Comparison of ENCODE assay signal across 8 cellular contexts in genomic region chr14:21098134-21098891, GRCh38. TPM values are rescaled to one million over a fixed set of nuclear protein-coding genes. Genes with fewer than 3 reads are reported as not detected.
DNase-seq lines count a peak whose midpoint lies in the region; ATAC-seq and TF ChIP-seq lines count a peak whose summit lies in the region.

TSS of gene ZNF219 (minus strand) at chr14:21098655. CDS start at chr14:21093591, 5,064 bp downstream.

- H3K4me3 ChIP-seq in muscle layer of duodenum (ENCODE audit: low read depth in 1 of 2, low read length in 2 of 2) = peak within 1 kb of the TSS; percentile 65 to 67

- peak within 1 kb of the TSS; percentile 88 for H3K4me3 Mint-ChIP-seq in activated T-helper 2 cell treated with anti-CD3 and anti-CD28 coated beads, Interferon-gamma antibody, Interleukin-2, Interleukin-4, amounts not matched to agents 10 μg/mL and 5 μg/mL and 100 μg/mL, durations not matched to agents 14 hours and 24 hours and 36 hours (ENCODE audit: low read depth)
- H3K4me3 Mint-ChIP-seq in type B pancreatic cell = peak within 1 kb of the TSS; percentile 93

- H3K4me1 ChIP-seq in muscle layer of duodenum (ENCODE audit: control insufficient read depth in 1 of 2, insufficient read depth in 2 of 2, low read length in 2 of 2) = peaks cover 14 to 49% of the 10 kb centered on the region in 2 donors

- no peak for ATAC-seq in HG03520 (IDR thresholded peaks at IDR 0.05; ENCODE audit: unreplicated experiment)

- intact Hi-C loops in activated T-helper 2 cell treated with anti-CD3 and anti-CD28 coated beads, Interferon-gamma antibody, Interleukin-2, Interleukin-4, amounts not matched to agents 10 μg/mL and 5 μg/mL and 100 μg/mL, durations not matched to agents 14 hours and 24 hours and 36 hours (cut with micrococcal nuclease) = no loop called here

- no peaks in the 10 kb centered on the region for H3K27me3 ChIP-seq in muscle layer of duodenum (ENCODE audit: low read depth, low read length)

- peak; percentile 69 for DNase-seq in NCI-H345 (lab: John Stamatoyannopoulos, UW)
- no peak for DNase-seq in NCI-H345 treated with DMSO at 0.1 percent for 48 hours (lab: John Stamatoyannopoulos, UW; ENCODE audit: unreplicated experiment)
- DNase-seq in NCI-H2171 (lab: John Stamatoyannopoulos, UW) = peak; percentile 79
- no peak for DNase-seq in activated T-helper 2 cell treated with anti-CD3 and anti-CD28 coated beads, Interferon-gamma antibody, Interleukin-2, Interleukin-4, amounts not matched to agents 10 μg/mL and 5 μg/mL and 100 μg/mL, durations not matched to agents 14 hours and 24 hours and 36 hours (ENCODE audit: low spot score)
- DNase-seq in fibroblast of peridontal ligament (ENCODE audit: extremely low read depth) = peak; percentile 48
- no peak for DNase-seq in type B pancreatic cell (ENCODE audit: extremely low spot score, unreplicated experiment)

- peaks cover 14% of the 10 kb centered on the region for H3K27me3 Mint-ChIP-seq in activated T-helper 2 cell treated with anti-CD3 and anti-CD28 coated beads, Interferon-gamma antibody, Interleukin-2, Interleukin-4, amounts not matched to agents 10 μg/mL and 5 μg/mL and 100 μg/mL, durations not matched to agents 14 hours and 24 hours and 36 hours (ENCODE audit: low read depth)
- H3K27me3 Mint-ChIP-seq in type B pancreatic cell = no peaks in the 10 kb centered on the region

- peaks cover 0 to under 1% of the 10 kb centered on the region in 2 donors for H3K36me3 ChIP-seq in muscle layer of duodenum (ENCODE audit: control insufficient read depth in 1 of 2, insufficient read depth in 2 of 2, low read length in 2 of 2)

- H3K36me3 Mint-ChIP-seq in activated T-helper 2 cell treated with anti-CD3 and anti-CD28 coated beads, Interferon-gamma antibody, Interleukin-2, Interleukin-4, amounts not matched to agents 10 μg/mL and 5 μg/mL and 100 μg/mL, durations not matched to agents 14 hours and 24 hours and 36 hours (ENCODE audit: low read depth) = no peaks in the 10 kb centered on the region
- H3K36me3 Mint-ChIP-seq in type B pancreatic cell = no peaks in the 10 kb centered on the region

- H3K27ac ChIP-seq in muscle layer of duodenum (ENCODE audit: low read length) = peak within 1 kb of the TSS; percentile 78

- H3K27ac Mint-ChIP-seq in activated T-helper 2 cell treated with anti-CD3 and anti-CD28 coated beads, Interferon-gamma antibody, Interleukin-2, Interleukin-4, amounts not matched to agents 10 μg/mL and 5 μg/mL and 100 μg/mL, durations not matched to agents 14 hours and 24 hours and 36 hours = peak within 1 kb of the TSS; percentile 67
- H3K27ac Mint-ChIP-seq in type B pancreatic cell = peak within 1 kb of the TSS; percentile 95

- TF ChIP-seq CTCF in type B pancreatic cell (conservative IDR thresholded peaks at IDR 0.05) = peak; percentile 30

- no peaks in the 10 kb centered on the region for H3K9me3 Mint-ChIP-seq in activated T-helper 2 cell treated with anti-CD3 and anti-CD28 coated beads, Interferon-gamma antibody, Interleukin-2, Interleukin-4, amounts not matched to agents 10 μg/mL and 5 μg/mL and 100 μg/mL, durations not matched to agents 14 hours and 24 hours and 36 hours
- H3K9me3 Mint-ChIP-seq in type B pancreatic cell = no peaks in the 10 kb centered on the region

- no peaks in the 10 kb centered on the region for H3K9me3 ChIP-seq in muscle layer of duodenum (ENCODE audit: control insufficient read depth in 1 of 2, low read length in 2 of 2)

- H3K4me1 Mint-ChIP-seq in activated T-helper 2 cell treated with anti-CD3 and anti-CD28 coated beads, Interferon-gamma antibody, Interleukin-2, Interleukin-4, amounts not matched to agents 10 μg/mL and 5 μg/mL and 100 μg/mL, durations not matched to agents 14 hours and 24 hours and 36 hours (ENCODE audit: low read depth) = peaks cover 36% of the 10 kb centered on the region
- peaks cover 60% of the 10 kb centered on the region for H3K4me1 Mint-ChIP-seq in type B pancreatic cell (ENCODE audit: unreplicated experiment)

RNA-seq across cellular contexts. Expression of gene ZNF219, which starts in this region (rescaled TPM):
- 9.4 and 11.0 TPM in 2 replicates for total RNA-seq in activated T-helper 2 cell treated with anti-CD3 and anti-CD28 coated beads, Interferon-gamma antibody, Interleukin-2, Interleukin-4, amounts not matched to agents 10 μg/mL and 5 μg/mL and 100 μg/mL, durations not matched to agents 14 hours and 24 hours and 36 hours
- 47.8 and 58.0 TPM in 2 replicates for total RNA-seq in type B pancreatic cell (ENCODE audit: low replicate concordance)

Comparison
In these comparisons a context has a peak if more than half of its experiments do, and no peak if none do; other contexts are left out.
1. DNase-seq: peak in NCI-H345 (single experiment), NCI-H2171 (single experiment) and fibroblast of peridontal ligament (single experiment); none in NCI-H345 treated with DMSO at 0.1 percent for 48 hours (single experiment), activated T-helper 2 cell treated with anti-CD3 and anti-CD28 coated beads, Interferon-gamma antibody, Interleukin-2, Interleukin-4, amounts not matched to agents 10 μg/mL and 5 μg/mL and 100 μg/mL, durations not matched to agents 14 hours and 24 hours and 36 hours (single experiment) and type B pancreatic cell (single experiment).